Comparison of ENCODE assay signal across 20 cellular contexts in the genomic region with DNA sequence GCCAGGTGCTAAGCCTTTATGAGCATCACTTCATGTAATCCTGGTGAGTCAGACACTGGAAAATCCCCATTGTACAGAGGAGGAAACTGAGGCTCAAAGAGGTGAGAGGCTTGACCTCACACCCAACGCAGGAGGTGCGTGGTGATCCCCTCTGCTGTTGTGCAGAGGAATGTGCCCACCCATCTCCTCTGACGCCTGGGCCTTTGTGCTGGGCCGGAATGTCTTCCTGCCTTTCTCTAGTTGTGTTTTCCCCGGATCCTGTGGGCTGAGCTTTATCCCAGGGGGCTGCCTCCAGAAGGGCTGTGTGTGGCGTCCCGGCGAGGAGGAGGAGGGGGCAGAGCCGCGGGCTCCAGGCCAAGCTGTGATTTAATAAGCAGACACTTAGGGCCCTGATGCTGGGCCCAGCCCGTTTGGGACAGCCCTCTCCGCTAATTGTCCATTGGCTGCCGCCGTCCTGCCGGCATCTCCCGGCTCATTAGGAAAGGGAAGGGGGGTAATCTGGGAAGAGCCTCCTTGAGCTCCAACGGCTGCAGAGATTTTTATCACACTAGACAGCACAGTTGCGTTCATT.
DNase-seq lines count a peak whose midpoint lies in the region; ATAC-seq, FAIRE-seq and TF ChIP-seq lines count a peak whose summit lies in the region.
"Had no signal": no experiment of that assay in that cellular context is flagged by ENCODE, and none has a peak within 500 bp of the region (broad histone marks: within the 10 kb centered on the region; RNA-seq: fewer than 3 reads in every experiment).

No MANE protein-coding gene starts in this region.

- no peaks in the 10 kb centered on the region for H3K79me2 ChIP-seq in astrocyte (ENCODE audit: insufficient read depth, low read length)
- H3K79me2 ChIP-seq in OCI-LY7 (ENCODE audit: insufficient read depth, low read depth, low read length) = no peaks in the 10 kb centered on the region

- H3K4me3 Mint-ChIP-seq in astrocyte (ENCODE audit: unreplicated experiment) = no peak overlapping the region
- no peak overlapping the region for H3K4me3 Mint-ChIP-seq in nephron
- H3K4me3 Mint-ChIP-seq: activated B cell treated with CpG ODN at 0.5 μM for 24 hours, immature natural killer cell had no signal

- H3K27me3 Mint-ChIP-seq in astrocyte (ENCODE audit: low read depth, unreplicated experiment) = peaks cover 24% of the 10 kb centered on the region
- peaks cover 9% of the 10 kb centered on the region for H3K27me3 Mint-ChIP-seq in nephron (ENCODE audit: low read depth)
- H3K27me3 Mint-ChIP-seq: activated B cell treated with CpG ODN at 0.5 μM for 24 hours had no signal

- H3K4me1 ChIP-seq in astrocyte (ENCODE audit: insufficient read depth, low read length) (no peaks in the 10 kb centered on the region), heart right ventricle (peaks cover 0 to 21% (median 5%) of the 10 kb centered on the region in 9 donors), OCI-LY7 (ENCODE audit: insufficient read depth, low read length, poor library complexity, severe bottlenecking) (no peaks in the 10 kb centered on the region)

- ATAC-seq in heart right ventricle = peak; percentile 91 to 96 (median 94)
- no peak for ATAC-seq in HG03432 (IDR thresholded peaks at IDR 0.05; ENCODE audit: unreplicated experiment)

- H3K36me3 ChIP-seq in H7 (replicated peaks; ENCODE audit: control insufficient read depth, insufficient read depth, low read length) (no peaks in the 10 kb centered on the region), astrocyte (ENCODE audit: insufficient read depth, low read length) (no peaks in the 10 kb centered on the region), heart right ventricle (no peaks in the 10 kb centered on the region), OCI-LY7 (ENCODE audit: insufficient read depth, low read length) (no peaks in the 10 kb centered on the region)

- no peak overlapping the region for H3K4me3 ChIP-seq in H7 (ENCODE audit: insufficient read depth, low read depth, low read length)
- H3K4me3 ChIP-seq in astrocyte (ENCODE audit: insufficient read depth, low read depth, low read length) = no peak overlapping the region
- H3K4me3 ChIP-seq in heart right ventricle = no peak overlapping the region
- no peak overlapping the region for H3K4me3 ChIP-seq in OCI-LY7 (ENCODE audit: low read depth, low read length, poor library complexity, severe bottlenecking)

- POLR2A ChIA-PET in OCI-LY7 (lab: Charles Lee) = no interaction called here

- H3K27ac Mint-ChIP-seq in astrocyte (ENCODE audit: unreplicated experiment) (no peak overlapping the region), nephron (peak overlapping the region; percentile 37 to 78 (median 38))
- H3K27ac Mint-ChIP-seq: activated B cell treated with CpG ODN at 0.5 μM for 24 hours, immature natural killer cell had no signal

- H3K9me3 Mint-ChIP-seq in astrocyte (ENCODE audit: unreplicated experiment) (peaks cover 3% of the 10 kb centered on the region), nephron (no peaks in the 10 kb centered on the region)

- BruUV-seq in OCI-LY7 (replicated peaks; lab: Mats Ljungman, UMichigan) = no TSS peak

- peak overlapping the region; percentile 52 for H2AFZ ChIP-seq in astrocyte (ENCODE audit: low read depth, low read length)
- no peak overlapping the region for H2AFZ ChIP-seq in OCI-LY7 (ENCODE audit: low read length)

- no peaks in the 10 kb centered on the region for H3K4me1 Mint-ChIP-seq in astrocyte (ENCODE audit: low read depth, unreplicated experiment)
- H3K4me1 Mint-ChIP-seq in nephron = no peaks in the 10 kb centered on the region
- H3K4me1 Mint-ChIP-seq: activated B cell treated with CpG ODN at 0.5 μM for 24 hours, immature natural killer cell had no signal

- H3K27me3 ChIP-seq in H7 (ENCODE audit: control insufficient read depth, insufficient read depth, low read length) = no peaks in the 10 kb centered on the region
- no peaks in the 10 kb centered on the region for H3K27me3 ChIP-seq in astrocyte (ENCODE audit: insufficient read depth, low read length)
- H3K27me3 ChIP-seq in heart right ventricle = peaks cover 0 to 9% (median 6%) of the 10 kb centered on the region in 7 donors

- H3K9me3 ChIP-seq in astrocyte (ENCODE audit: insufficient read depth, low read depth, low read length) (no peaks in the 10 kb centered on the region), heart right ventricle (peaks cover 0 to 16% (median 4%) of the 10 kb centered on the region in 11 donors), OCI-LY7 (ENCODE audit: low read length) (no peaks in the 10 kb centered on the region)

- H4K20me1 ChIP-seq in astrocyte (ENCODE audit: insufficient read depth, low read length) (no peaks in the 10 kb centered on the region), OCI-LY7 (ENCODE audit: insufficient read depth, low read length) (no peaks in the 10 kb centered on the region)

- no peak for TF ChIP-seq CTCF in astrocyte (IDR thresholded peaks at IDR 0.05; ENCODE audit: insufficient read depth, low read depth, low read length)
- TF ChIP-seq CTCF in heart right ventricle (IDR thresholded peaks at IDR 0.05) = no peak
- TF ChIP-seq CTCF in nephron (IDR thresholded peaks at IDR 0.05; ENCODE audit: unreplicated experiment in 3 of 3) = no peak
- TF ChIP-seq CTCF in OCI-LY7 (conservative IDR thresholded peaks at IDR 0.05; ENCODE audit: low read length) = no peak

- CTCF ChIA-PET in OCI-LY7 (lab: Charles Lee; ENCODE audit: unreplicated experiment) = no interaction called here

- H3K4me2 ChIP-seq in astrocyte (ENCODE audit: low read length) = peak overlapping the region; percentile 30
- no peak overlapping the region for H3K4me2 ChIP-seq in OCI-LY7 (ENCODE audit: low read length)

- H3K27ac ChIP-seq in astrocyte (ENCODE audit: low read depth, low read length) = no peak overlapping the region
- peak overlapping the region in 7 of 10 donors; percentile 53 to 74 (median 66) for H3K27ac ChIP-seq in heart right ventricle
- H3K27ac ChIP-seq in OCI-LY7 (ENCODE audit: low read depth, low read length, poor library complexity, severe bottlenecking) = no peak overlapping the region

- FAIRE-seq in astrocyte (lab: Jason Lieb, UNC) = no peak
- FAIRE-seq: H54 had no signal

- H3K36me3 Mint-ChIP-seq in astrocyte (ENCODE audit: low read depth, unreplicated experiment) (no peaks in the 10 kb centered on the region), nephron (ENCODE audit: low read depth) (no peaks in the 10 kb centered on the region)
- H3K36me3 Mint-ChIP-seq: immature natural killer cell had no signal

- DNase-seq in H7 = peak; percentile 67
- DNase-seq in astrocyte (ENCODE audit: low read depth) = no peak
- DNase-seq in heart right ventricle = peak; percentile 77 to 87
- DNase-seq in activated gamma-delta T cell (lab: John Stamatoyannopoulos, UW) = no peak
- no peak for DNase-seq in activated CD4-positive, alpha-beta T cell treated with anti-CD3 and anti-CD28 coated beads for 4 hours
- DNase-seq in OCI-LY7 (ENCODE audit: low spot score) = no peak
- DNase-seq: activated B cell treated with CpG ODN at 0.5 μM for 24 hours; activated effector memory CD4-positive, alpha-beta T cell treated with Interleukin-2 at 50 U/mL for 16 hours; amniotic stem cell; foreskin melanocyte; immature natural killer cell; Kasumi-1; NCI-H1105 treated with DMSO at 0.1 percent for 48 hours; occipital lobe; SHP77 treated with DMSO at 0.1 percent for 48 hours; stimulated activated CD4-positive, alpha-beta T cell treated with anti-CD3 and anti-CD28 coated beads, Interleukin-4, amount 100 ng/mL, for 24 hours; stimulated activated CD8-positive, alpha-beta memory T cell treated with anti-CD3 and anti-CD28 coated beads, Interleukin-4, amount 100 ng/mL, for 48 hours had no signal

- intact Hi-C loops in heart right ventricle (cut with DNase I) = loop anchor here in 5 of 10 donors (2.0 to 10.0 kb wide), 9 partner anchors 25 to 949 kb away; a partner anchor contains a TSS
- intact Hi-C loops in OCI-LY7 (cut with micrococcal nuclease; ENCODE audit: unreplicated experiment) = no loop called here

- no peaks in the 10 kb centered on the region for H3K9me2 ChIP-seq in OCI-LY7 (ENCODE audit: insufficient read depth, low read length)

- H3K9ac ChIP-seq in astrocyte (ENCODE audit: low read length) = no peak overlapping the region

- WGBS in heart right ventricle, 2 donors = 11 to 16% methylated on average over 18 of the region's 18 CpGs

Comparison
In these comparisons a context has a peak if more than half of its experiments do, and no peak if none do; other contexts are left out.
1. DNase-seq: peak in H7 (single experiment) and heart right ventricle (2 of 2); none in astrocyte (single experiment), activated gamma-delta T cell (single experiment), activated CD4-positive, alpha-beta T cell treated with anti-CD3 and anti-CD28 coated beads for 4 hours (0 of 2) and OCI-LY7 (single experiment).
2. H3K27ac ChIP-seq: peak in heart right ventricle (7 of 10); none in astrocyte (single experiment) and OCI-LY7 (single experiment).